In the genomic region with DNA sequence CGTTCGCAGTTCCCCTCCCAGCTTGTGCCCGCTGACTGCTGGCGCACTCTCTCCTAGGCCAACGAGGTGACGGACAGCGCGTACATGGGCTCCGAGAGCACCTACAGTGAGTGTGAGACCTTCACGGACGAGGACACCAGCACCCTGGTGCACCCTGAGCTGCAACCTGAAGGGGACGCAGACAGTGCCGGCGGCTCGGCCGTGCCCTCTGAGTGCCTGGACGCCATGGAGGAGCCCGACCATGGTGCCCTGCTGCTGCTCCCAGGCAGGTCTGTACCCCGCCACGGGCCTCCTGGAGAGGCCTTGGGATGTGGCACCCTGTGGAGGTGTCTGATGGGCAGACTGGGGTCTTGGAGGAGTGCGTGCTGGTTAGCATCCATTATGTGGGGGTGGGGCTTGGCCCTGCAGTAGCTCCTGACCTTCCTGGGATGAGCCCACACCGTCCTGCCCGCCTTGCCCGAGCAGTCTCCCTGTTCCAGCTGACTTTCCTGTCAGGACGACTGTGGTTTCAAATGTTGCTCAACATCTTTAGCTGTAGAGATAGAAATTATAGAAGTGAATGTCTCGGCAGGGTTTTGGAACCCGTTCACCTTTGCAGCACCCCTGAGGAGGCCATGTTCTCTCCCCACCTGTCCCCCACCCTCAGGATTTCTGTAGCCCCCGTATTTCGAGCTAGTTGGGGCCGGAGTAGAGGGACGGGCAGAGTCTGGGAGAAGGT, we compare ENCODE assay signal across 16 cellular contexts. TPM values are rescaled to one million over a fixed set of nuclear protein-coding genes. Genes with fewer than 3 reads are reported as not detected.
DNase-seq lines count a peak whose midpoint lies in the region; ATAC-seq and TF ChIP-seq lines count a peak whose summit lies in the region.
"Had no signal": no experiment of that assay in that cellular context is flagged by ENCODE, and none has a peak within 500 bp of the region (broad histone marks: within the 10 kb centered on the region; RNA-seq: fewer than 3 reads in every experiment).

No MANE protein-coding gene starts in this region.

- H4K8ac ChIP-seq in mesendoderm (ENCODE audit: low read depth, low read length) = no peak overlapping the region

- H3K36me3 Mint-ChIP-seq in endodermal cell (ENCODE audit: low read depth) = peaks cover 25% of the 10 kb centered on the region

- H3K9me3 Mint-ChIP-seq in endodermal cell = no peaks in the 10 kb centered on the region
- H3K9me3 Mint-ChIP-seq: dendritic cell treated with granulocyte-macrophage colony-stimulating factor and Interleukin-4, amounts not matched to agents 40 ng/mL and 50 ng/mL, for 4 days had no signal

- H3K79me2 ChIP-seq in mesendoderm (ENCODE audit: control insufficient read depth, insufficient read depth, low read length) = no peaks in the 10 kb centered on the region

- H2BK120ac ChIP-seq in mesendoderm (ENCODE audit: low read depth, low read length) = peak overlapping the region; percentile 75

- peak overlapping the region; percentile 29 for H3K23ac ChIP-seq in mesendoderm (ENCODE audit: low read length)

- H3K4me3 Mint-ChIP-seq in endodermal cell = peak overlapping the region; percentile 33
- H3K4me3 Mint-ChIP-seq: dendritic cell treated with granulocyte-macrophage colony-stimulating factor and Interleukin-4, amounts not matched to agents 40 ng/mL and 50 ng/mL, for 4 days had no signal

- peaks cover 2% of the 10 kb centered on the region for H3K79me1 ChIP-seq in mesendoderm (ENCODE audit: low read length)

- peaks cover 0 to 19% (median 5%) of the 10 kb centered on the region in 12 donors for H3K4me1 ChIP-seq in heart left ventricle
- H3K4me1 ChIP-seq in endodermal cell (ENCODE audit: control insufficient read depth, insufficient read depth, low read length) = peaks cover 21% of the 10 kb centered on the region
- peaks cover 20% of the 10 kb centered on the region for H3K4me1 ChIP-seq in mesendoderm (ENCODE audit: control insufficient read depth, low read depth, low read length)

- ATAC-seq in heart left ventricle (peak in 3 of 4 donors; percentile 8 to 31 (median 30)), left cardiac atrium (no peak), HG03159 (IDR thresholded peaks at IDR 0.05; ENCODE audit: unreplicated experiment) (no peak)

- peak overlapping the region; percentile 2 for H2BK15ac ChIP-seq in mesendoderm (replicated peaks; ENCODE audit: low read depth)

- TF ChIP-seq CTCF in heart left ventricle (IDR thresholded peaks at IDR 0.05) (no peak), endodermal cell (conservative IDR thresholded peaks at IDR 0.05) (no peak)

- peak overlapping the region; percentile 98 for H2AK5ac ChIP-seq in mesendoderm (ENCODE audit: low read length)

- peak overlapping the region; percentile 86 for H3K56ac ChIP-seq in mesendoderm (ENCODE audit: low read length)

- no peak overlapping the region for H3K4me2 ChIP-seq in mesendoderm (ENCODE audit: low read length)

- TF ChIP-seq POLR2A in heart left ventricle (IDR thresholded peaks at IDR 0.05) = no peak

- H3K4ac ChIP-seq in mesendoderm (ENCODE audit: low read depth, low read length) = peak overlapping the region; percentile 91

- H3K27ac ChIP-seq in heart left ventricle (peak overlapping the region in 10 of 12 donors; percentile 16 to 76 (median 69)), endodermal cell (ENCODE audit: low read depth, low read length) (peak overlapping the region; percentile 67), mesendoderm (ENCODE audit: low read depth, low read length) (peak overlapping the region; percentile 95)

- H3K9ac ChIP-seq in endodermal cell (ENCODE audit: extremely low read depth, low read length, poor library complexity, severe bottlenecking) (peak overlapping the region; percentile 54), mesendoderm (ENCODE audit: low read length) (peak overlapping the region; percentile 60)

- no peak for DNase-seq in heart left ventricle
- no peak for DNase-seq in left cardiac atrium
- no peak for DNase-seq in endodermal cell
- no peak for DNase-seq in mesendoderm
- DNase-seq in NK-92 treated with Interleukin-12 subunit alpha and Interleukin-12 subunit beta, amount 100 ng/mL, for 24 hours (lab: John Stamatoyannopoulos, UW) = no peak
- DNase-seq in DMS79 (lab: John Stamatoyannopoulos, UW) = no peak
- DNase-seq in NCI-H82 (lab: John Stamatoyannopoulos, UW) = no peak
- DNase-seq: activated CD4-positive, alpha-beta T cell treated with anti-CD3 and anti-CD28 coated beads, Interleukin-2, amount 50 U/mL, for 1 hour; activated CD8-positive, alpha-beta memory T cell treated with anti-CD3 and anti-CD28 coated beads, Interleukin-2, amount 50 U/mL, for 4 hours; NCI-H1105 treated with DMSO at 0.1 percent for 48 hours; NCI-H524 treated with DMSO at 0.1 percent for 48 hours; SHP77; small intestine; stimulated activated CD4-positive, alpha-beta T cell treated with anti-CD3 and anti-CD28 coated beads, Interleukin-4, amount 100 ng/mL, for 24 hours had no signal

- peak overlapping the region; percentile 95 for H2BK5ac ChIP-seq in mesendoderm (ENCODE audit: low read length)

- H3K9me3 ChIP-seq in heart left ventricle = no peaks in the 10 kb centered on the region
- H3K9me3 ChIP-seq in endodermal cell (ENCODE audit: control insufficient read depth, low read length) = no peaks in the 10 kb centered on the region

- H3K27me3 ChIP-seq in heart left ventricle (no peaks in the 10 kb centered on the region), endodermal cell (ENCODE audit: control insufficient read depth, insufficient read depth, low read length, poor library complexity, severe bottlenecking) (no peaks in the 10 kb centered on the region), mesendoderm (ENCODE audit: insufficient read depth, low read length, poor library complexity) (no peaks in the 10 kb centered on the region)

- H3K18ac ChIP-seq in mesendoderm (ENCODE audit: low read length) = peak overlapping the region; percentile 52

- peaks cover 0 to 24% (median 4%) of the 10 kb centered on the region in 9 donors for H3K36me3 ChIP-seq in heart left ventricle
- peaks cover 23% of the 10 kb centered on the region for H3K36me3 ChIP-seq in endodermal cell (ENCODE audit: control insufficient read depth, insufficient read depth, low read length)
- no peaks in the 10 kb centered on the region for H3K36me3 ChIP-seq in mesendoderm (ENCODE audit: control insufficient read depth, insufficient read depth, low read length)

- H4K5ac ChIP-seq in mesendoderm (ENCODE audit: low read length) = no peak overlapping the region

- peak overlapping the region; percentile 97 for H3K27ac Mint-ChIP-seq in endodermal cell
- H3K27ac Mint-ChIP-seq: dendritic cell treated with granulocyte-macrophage colony-stimulating factor and Interleukin-4, amounts not matched to agents 40 ng/mL and 50 ng/mL, for 4 days had no signal

- no peak overlapping the region for H3K4me3 ChIP-seq in heart left ventricle
- H3K4me3 ChIP-seq in endodermal cell (ENCODE audit: low read length) = no peak overlapping the region
- H3K4me3 ChIP-seq in mesendoderm (ENCODE audit: low read length) = no peak overlapping the region

- H3K4me1 Mint-ChIP-seq in endodermal cell = peaks cover 28% of the 10 kb centered on the region

- intact Hi-C loops in heart left ventricle (cut with DNase I) = loop anchor here in 2 of 10 donors (10.0 kb wide), 2 partner anchors 48 to 88 kb away; a partner anchor contains a TSS
- intact Hi-C loops in left cardiac atrium (cut with DNase I) = no loop called here

- no peaks in the 10 kb centered on the region for H3K27me3 Mint-ChIP-seq in endodermal cell (ENCODE audit: insufficient read depth)
- H3K27me3 Mint-ChIP-seq: dendritic cell treated with granulocyte-macrophage colony-stimulating factor and Interleukin-4, amounts not matched to agents 40 ng/mL and 50 ng/mL, for 4 days had no signal

- 88 to 90% (median 89%) methylated on average over 23 to 31 of the region's 31 CpGs for WGBS in heart left ventricle, 4 donors
- WGBS in endodermal cell (ENCODE audit: insufficient coverage in 1 of 2, insufficient read length in 1 of 2), 2 experiments = 90 to 92% methylated on average over 24 to 31 of the region's 31 CpGs
- no CpG with 5 or more reads among the region's 31 CpGs for WGBS in mesendoderm (ENCODE audit: extremely low coverage, insufficient coverage, low lambda C conversion rate)

RNA-seq across cellular contexts. Expression of a gene that starts 44.9 kb away (rescaled TPM):
- total RNA-seq in heart left ventricle (10 to 100 TPM; 12.0 to 35.5 (median 20.0) TPM), left cardiac atrium (10 to 100 TPM; 19.2 to 25.8 TPM), endodermal cell (10 to 100 TPM; 55.3 to 76.1 TPM)
- 10 to 100 TPM; 20.8 to 26.0 TPM for polyA plus RNA-seq in heart left ventricle
- 23.1 TPM for polyA plus RNA-seq in endodermal cell (2013, experiment 1 of 2)
- 20.1 TPM for polyA plus RNA-seq in endodermal cell (2013, experiment 2 of 2)
- polyA plus RNA-seq in mesendoderm (2013, experiment 1 of 2) = 41.7 TPM
- 42.1 TPM for polyA plus RNA-seq in mesendoderm (2013, experiment 2 of 2)

RNA-seq across cellular contexts. Expression of a gene that starts 57.2 kb away (rescaled TPM):
- total RNA-seq in heart left ventricle (10 to 100 TPM; 19.9 to 39.9 (median 31.9) TPM), left cardiac atrium (10 to 100 TPM; 24.2 to 38.1 TPM), endodermal cell (10 to 100 TPM; 62.7 to 68.9 TPM)
- 10 to 100 TPM; 19.3 to 35.2 TPM for polyA plus RNA-seq in heart left ventricle
- polyA plus RNA-seq in endodermal cell (2013, experiment 1 of 2) = 34.8 TPM
- 35.1 TPM for polyA plus RNA-seq in endodermal cell (2013, experiment 2 of 2)
- 14.0 TPM for polyA plus RNA-seq in mesendoderm (2013, experiment 1 of 2)
- polyA plus RNA-seq in mesendoderm (2013, experiment 2 of 2) = 14.5 TPM

Comparison
In these comparisons a context has a peak if more than half of its experiments do, and no peak if none do; other contexts are left out.
1. ATAC-seq: peak in heart left ventricle (3 of 4); none in left cardiac atrium (0 of 2) and HG03159 (single experiment).
2. Peak in every context shown above with its lines, with median percentiles within 50 percentile points of each other: H3K27ac ChIP-seq.